In genomic region chr7:43108255-43109011, GRCh38 we compare ENCODE assay signal across 8 cellular contexts. TPM values are rescaled to one million over a fixed set of nuclear protein-coding genes. Genes with fewer than 3 reads are reported as not detected.
A peak's percentile ranks its signal among the peaks of the same experiment; 100 is the strongest.
DNase-seq lines count a peak whose midpoint lies in the region; ATAC-seq, FAIRE-seq and TF ChIP-seq lines count a peak whose summit lies in the region.

No MANE protein-coding gene starts in this region.

- no peak for TF ChIP-seq POLR2A in GM12891 (IDR thresholded peaks at IDR 0.05; ENCODE audit: low read depth, low read length)

- H3K4me3 ChIP-seq in A673 (ENCODE audit: low read depth, low read length, poor library complexity, severe bottlenecking), result no peak overlapping the region

- H3K36me3 ChIP-seq in A673 (ENCODE audit: insufficient read depth, low read length, poor library complexity, severe bottlenecking), result no peaks in the 10 kb centered on the region

- H3K27ac ChIP-seq in A673 (ENCODE audit: low read depth, low read length, poor library complexity, severe bottlenecking), result no peak overlapping the region

- H3K4me1 ChIP-seq in A673 (ENCODE audit: insufficient read depth, low read length, poor library complexity, severe bottlenecking), result peaks cover 3% of the 10 kb centered on the region

- CTCF ChIA-PET in A673 (lab: Charles Lee), result interaction anchor here (0.6 to 1.0 kb wide), 2 partner anchors 31 to 225 kb away, joined by 3 read pairs; no protein-coding TSS in a partner anchor

- POLR2A ChIA-PET in A673 (lab: Charles Lee; ENCODE audit: low non-redundant PET), result no interaction called here

- DNase-seq in A673 (ENCODE audit: low spot score) (peak; percentile 78), GM12891 (ENCODE audit: insufficient read length, low spot score) (peak; percentile 30), MV-4-11 (lab: John Stamatoyannopoulos, UW) (peak; percentile 60), epidermal melanocyte (ENCODE audit: insufficient read length, low spot score) (peak; percentile 62), myocyte (ENCODE audit: low read depth) (peak; percentile 78), superior temporal gyrus (ENCODE audit: extremely low spot score) (peak; percentile 68)
- peak; percentile 5 to 24 for DNase-seq in activated CD4-positive, alpha-beta T cell treated with anti-CD3 and anti-CD28 coated beads for 4 hours

- H3K27me3 ChIP-seq in A673 (replicated peaks; ENCODE audit: insufficient read depth, low read depth, low read length, poor library complexity), result peaks cover 28% of the 10 kb centered on the region

- peak; percentile 96 for ATAC-seq in HG02759 (IDR thresholded peaks at IDR 0.05; ENCODE audit: unreplicated experiment)

- no peaks in the 10 kb centered on the region for H3K9me3 ChIP-seq in A673 (ENCODE audit: low read depth, low read length, poor library complexity, severe bottlenecking)

- TF ChIP-seq CTCF in A673 (conservative IDR thresholded peaks at IDR 0.05; ENCODE audit: low read depth, low read length), result peak; percentile 93

- peak; percentile 63 for FAIRE-seq in GM12891 (lab: Jason Lieb, UNC)

- intact Hi-C loops in A673 (cut with micrococcal nuclease; ENCODE audit: unreplicated experiment), result no loop called here

- BruUV-seq in A673 (replicated peaks; lab: Mats Ljungman, UMichigan), result no TSS peak

TF ChIP-seq in GM12891, 5 proteins besides CTCF, POLR2A, EP300 and RAD21:
- TF ChIP-seq POLR2AphosphoS5 (IDR thresholded peaks at IDR 0.05; ENCODE audit: low read depth, low read length) (no peak), TAF1 (IDR thresholded peaks at IDR 0.05; ENCODE audit: low read depth, low read length) (no peak), POU2F2 (IDR thresholded peaks at IDR 0.05; ENCODE audit: low read depth, low read length) (0 out of 2 replicates have a peak, but pooled peaks have one; percentile 44), SPI1 (IDR thresholded peaks at IDR 0.05; ENCODE audit: low read depth, low read length) (no peak)

RNA-seq across cellular contexts. Expression of gene HECW1, which starts 4.0 kb away (rescaled TPM):
- total RNA-seq in A673 (2021) (0.39 and 0.57 TPM in 2 replicates), myocyte (not detected in 2 replicates)
- polyA plus RNA-seq in GM12891 (2012; ENCODE audit: low read depth, missing spikeins), result 0.01 TPM
- polyA plus RNA-seq in myocyte (2012), result 0.23 TPM

Comparison
In these comparisons a context has a peak if more than half of its experiments do, and no peak if none do; other contexts are left out.
1. DNase-seq: peak in every context shown above with its lines; median percentile 78 in A673; 78 in myocyte; 68 in superior temporal gyrus; 62 in epidermal melanocyte; 60 in MV-4-11; 30 in GM12891; 14 in activated CD4-positive, alpha-beta T cell treated with anti-CD3 and anti-CD28 coated beads for 4 hours.